ENCODE assay signal across 1 cellular context in genomic region chr19:18469245-18470107, GRCh38.
TF ChIP-seq lines count a peak whose summit lies in the region.

No MANE protein-coding gene starts in this region.

TF ChIP-seq in K562, 482 proteins besides CTCF, POLR2A, EP300 and RAD21 (continued from another document):
- TF ChIP-seq ZNF318 (IDR thresholded peaks at IDR 0.05; ENCODE audit: borderline replicate concordance in 1 of 2, low read depth in 1 of 2) (no peak), KAT2B (IDR thresholded peaks at IDR 0.05; ENCODE audit: low read depth, low read length) (no peak), ZKSCAN8 (CRISPR knock-in tag; IDR thresholded peaks at IDR 0.05) (no peak), RFX5 (IDR thresholded peaks at IDR 0.05; ENCODE audit: low read depth, low read length) (no peak), THRA (IDR thresholded peaks at IDR 0.05) (no peak), POLR2AphosphoS2 (IDR thresholded peaks at IDR 0.05; ENCODE audit: low read length) (no peak), ZBTB9 (CRISPR knock-in tag; IDR thresholded peaks at IDR 0.05) (no peak), HLTF (IDR thresholded peaks at IDR 0.05) (no peak), DDX20 (tag; IDR thresholded peaks at IDR 0.05; ENCODE audit: low read depth) (no peak), PHB2 (IDR thresholded peaks at IDR 0.05; ENCODE audit: low read depth) (no peak), HSF4 (CRISPR knock-in tag; IDR thresholded peaks at IDR 0.05; ENCODE audit: borderline replicate concordance) (no peak), CCNT2 (IDR thresholded peaks at IDR 0.05; ENCODE audit: borderline replicate concordance, extremely low read depth, insufficient read length, low read depth, low read length) (no peak), RBFOX2 (IDR thresholded peaks at IDR 0.05; ENCODE audit: low read depth, low read length) (no peak), EGR1 (conservative IDR thresholded peaks at IDR 0.05) (no peak), ZNF316 (IDR thresholded peaks at IDR 0.05) (no peak), MEF2D (tag; conservative IDR thresholded peaks at IDR 0.05; ENCODE audit: low read depth) (no peak), ZNF551 (CRISPR knock-in tag; IDR thresholded peaks at IDR 0.05) (no peak), ESRRB (CRISPR knock-in tag; IDR thresholded peaks at IDR 0.05; ENCODE audit: borderline replicate concordance) (no peak), GATAD2A (IDR thresholded peaks at IDR 0.05) (no peak), MCM5 (IDR thresholded peaks at IDR 0.05; ENCODE audit: low read depth) (no peak), BMI1 (IDR thresholded peaks at IDR 0.05; ENCODE audit: low read length) (no peak), EHMT2 (IDR thresholded peaks at IDR 0.05) (no peak), XRCC3 (IDR thresholded peaks at IDR 0.05) (no peak), ZBED1 (IDR thresholded peaks at IDR 0.05) (no peak), ZNF184 (CRISPR knock-in tag; IDR thresholded peaks at IDR 0.05) (no peak), CXXC5 (CRISPR knock-in tag; IDR thresholded peaks at IDR 0.05) (no peak), GATA2 (CRISPR knock-in tag; IDR thresholded peaks at IDR 0.05) (no peak), NONO (IDR thresholded peaks at IDR 0.05; ENCODE audit: low read depth in 2 of 2, low read length in 1 of 2) (no peak)
TF ChIP-seq in K562: peak in this region for 17.
